ENCODE assay signal across 13 cellular contexts in the genomic region with DNA sequence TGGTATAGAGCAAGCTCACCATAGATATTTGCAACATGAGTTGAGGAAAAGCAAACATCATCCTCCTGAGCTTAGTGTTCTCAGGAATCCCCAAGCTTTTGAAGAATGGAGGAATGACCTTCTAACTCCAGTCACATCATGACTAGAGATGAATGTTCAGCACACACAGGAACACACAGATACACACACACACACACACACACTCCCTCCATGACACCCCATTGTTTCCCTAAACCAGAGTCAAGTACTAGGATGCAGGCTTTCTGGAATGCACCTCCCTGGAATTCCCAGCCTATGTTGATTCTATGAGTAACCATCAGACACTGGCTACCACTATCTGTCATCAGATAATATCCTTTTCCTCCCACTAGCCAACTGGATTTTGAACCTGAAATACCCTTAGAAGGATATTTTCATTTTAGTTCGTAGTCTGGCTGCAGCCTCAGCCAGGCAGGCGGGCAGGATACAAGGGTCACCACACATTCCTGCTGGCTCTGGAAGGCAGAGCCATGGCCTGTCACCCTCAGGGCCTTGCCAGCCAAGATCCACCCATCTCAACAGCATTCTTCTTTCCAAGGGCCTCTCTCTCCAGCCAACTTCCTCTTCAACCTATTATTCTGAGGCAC.
DNase-seq lines count a peak whose midpoint lies in the region; TF ChIP-seq lines count a peak whose summit lies in the region.
"Had no signal": no experiment of that assay in that cellular context is flagged by ENCODE, and none has a peak within 500 bp of the region (broad histone marks: within the 10 kb centered on the region; RNA-seq: fewer than 3 reads in every experiment).

No MANE protein-coding gene starts in this region.

- DNase-seq in AG08396 (ENCODE audit: low spot score) (peak; percentile 23), MG63 (peak; percentile 81), endothelial cell (ENCODE audit: low spot score) (no peak), mesendoderm (peak; percentile 94), NCI-H146 (lab: John Stamatoyannopoulos, UW) (no peak), ecto neural progenitor cell (ENCODE audit: low spot score) (no peak)
- no peak for DNase-seq in activated CD4-positive, alpha-beta T cell treated with anti-CD3 and anti-CD28 coated beads for 1 hour
- no peak for DNase-seq in activated naive CD4-positive, alpha-beta T cell (lab: John Stamatoyannopoulos, UW)
- DNase-seq: CD4-positive, CD25-positive, alpha-beta regulatory T cell; colonic mucosa; NCI-H1436; T-helper 1 cell had no signal

- no peak overlapping the region for H3K4ac ChIP-seq in mesendoderm (ENCODE audit: low read depth, low read length)

- H3K27ac ChIP-seq in mesendoderm (ENCODE audit: low read depth, low read length) = no peak overlapping the region
- H3K27ac ChIP-seq: colonic mucosa had no signal

- no peak overlapping the region for H4K8ac ChIP-seq in mesendoderm (ENCODE audit: low read depth, low read length)

- H3K36me3 ChIP-seq in MG63 (no peaks in the 10 kb centered on the region), mesendoderm (ENCODE audit: control insufficient read depth, insufficient read depth, low read length) (no peaks in the 10 kb centered on the region)
- H3K36me3 ChIP-seq: colonic mucosa had no signal

- no peak overlapping the region for H4K5ac ChIP-seq in mesendoderm (ENCODE audit: low read length)

- peaks cover 31% of the 10 kb centered on the region for H3K4me1 Mint-ChIP-seq in endothelial cell (ENCODE audit: unreplicated experiment)

- no peak overlapping the region for H3K4me3 Mint-ChIP-seq in endothelial cell (ENCODE audit: unreplicated experiment)
- H3K4me3 Mint-ChIP-seq: CD4-positive, CD25-positive, alpha-beta regulatory T cell had no signal

- WGBS in mesendoderm (ENCODE audit: extremely low coverage, insufficient coverage, low lambda C conversion rate) = no CpG with 5 or more reads among the region's 2 CpGs

- H3K79me2 ChIP-seq in mesendoderm (ENCODE audit: control insufficient read depth, insufficient read depth, low read length) = no peaks in the 10 kb centered on the region

- no peak overlapping the region for H2BK5ac ChIP-seq in mesendoderm (ENCODE audit: low read length)

- H3K27me3 ChIP-seq in MG63 (no peaks in the 10 kb centered on the region), mesendoderm (ENCODE audit: insufficient read depth, low read length, poor library complexity) (no peaks in the 10 kb centered on the region)
- H3K27me3 ChIP-seq: colonic mucosa had no signal

- no peak overlapping the region for H3K56ac ChIP-seq in mesendoderm (ENCODE audit: low read length)

- no peak overlapping the region for H2BK120ac ChIP-seq in mesendoderm (ENCODE audit: low read depth, low read length)

- H3K27me3 Mint-ChIP-seq in endothelial cell (ENCODE audit: unreplicated experiment) = peaks cover 3% of the 10 kb centered on the region
- H3K27me3 Mint-ChIP-seq: CD4-positive, CD25-positive, alpha-beta regulatory T cell had no signal

- TF ChIP-seq CTCF in endothelial cell (IDR thresholded peaks at IDR 0.05; ENCODE audit: unreplicated experiment) = no peak

- no peaks in the 10 kb centered on the region; the same call in 1 of the 2 replicates for H3K9me3 ChIP-seq in MG63
- H3K9me3 ChIP-seq: colonic mucosa had no signal

- H3K18ac ChIP-seq in mesendoderm (ENCODE audit: low read length) = no peak overlapping the region

- H3K9ac ChIP-seq in mesendoderm (ENCODE audit: low read length) = no peak overlapping the region

- H3K79me1 ChIP-seq in mesendoderm (ENCODE audit: low read length) = no peaks in the 10 kb centered on the region

- H3K4me1 ChIP-seq in mesendoderm (ENCODE audit: control insufficient read depth, low read depth, low read length) = peaks cover 2% of the 10 kb centered on the region
- H3K4me1 ChIP-seq: colonic mucosa had no signal

- H2AK5ac ChIP-seq in mesendoderm (ENCODE audit: low read length) = no peak overlapping the region

- H3K36me3 Mint-ChIP-seq in endothelial cell (ENCODE audit: low read depth, unreplicated experiment) = peaks cover 4% of the 10 kb centered on the region

- H3K27ac Mint-ChIP-seq in endothelial cell (ENCODE audit: unreplicated experiment) = peak overlapping the region; percentile 52
- H3K27ac Mint-ChIP-seq: CD4-positive, CD25-positive, alpha-beta regulatory T cell had no signal

- no peak overlapping the region for H3K23ac ChIP-seq in mesendoderm (ENCODE audit: low read length)

- H2BK15ac ChIP-seq in mesendoderm (replicated peaks; ENCODE audit: low read depth) = no peak overlapping the region

- H3K4me3 ChIP-seq in MG63 (no peak overlapping the region), mesendoderm (ENCODE audit: low read length) (no peak overlapping the region)
- H3K4me3 ChIP-seq: colonic mucosa, lung had no signal

- H3K4me2 ChIP-seq in mesendoderm (ENCODE audit: low read length) = no peak overlapping the region

- no peaks in the 10 kb centered on the region for H3K9me3 Mint-ChIP-seq in endothelial cell (ENCODE audit: unreplicated experiment)
- H3K9me3 Mint-ChIP-seq: CD4-positive, CD25-positive, alpha-beta regulatory T cell had no signal

Comparison
In these comparisons a context has a peak if more than half of its experiments do, and no peak if none do; other contexts are left out.
1. DNase-seq: peak in AG08396 (single experiment), MG63 (single experiment) and mesendoderm (single experiment); none in endothelial cell (single experiment), NCI-H146 (single experiment), activated CD4-positive, alpha-beta T cell treated with anti-CD3 and anti-CD28 coated beads for 1 hour (single experiment), activated naive CD4-positive, alpha-beta T cell (0 of 4) and ecto neural progenitor cell (single experiment).